ENCODE assay signal across 8 cellular contexts in genomic region chr9:118522093-118523028, GRCh38.
A peak's percentile ranks its signal among the peaks of the same experiment; 100 is the strongest.
DNase-seq lines count a peak whose midpoint lies in the region; ATAC-seq and TF ChIP-seq lines count a peak whose summit lies in the region.

No MANE protein-coding gene starts in this region.

- H3K4me3 Mint-ChIP-seq in activated naive CD8-positive, alpha-beta T cell treated with anti-CD3 and anti-CD28 coated beads, Interleukin-2, amount 50 U/mL, for 24 hours: no peak overlapping the region

- H3K4me1 Mint-ChIP-seq in activated naive CD8-positive, alpha-beta T cell treated with anti-CD3 and anti-CD28 coated beads, Interleukin-2, amount 50 U/mL, for 24 hours: no peaks in the 10 kb centered on the region

- TF ChIP-seq EP300 in upper lobe of left lung (IDR thresholded peaks at IDR 0.05): no peak

- H3K27ac ChIP-seq in upper lobe of left lung: no peak overlapping the region

- H3K36me3 Mint-ChIP-seq in activated naive CD8-positive, alpha-beta T cell treated with anti-CD3 and anti-CD28 coated beads, Interleukin-2, amount 50 U/mL, for 24 hours (ENCODE audit: low read depth): no peaks in the 10 kb centered on the region

- TF ChIP-seq POLR2A in upper lobe of left lung (IDR thresholded peaks at IDR 0.05): no peak

- no peaks in the 10 kb centered on the region for H3K27me3 Mint-ChIP-seq in activated naive CD8-positive, alpha-beta T cell treated with anti-CD3 and anti-CD28 coated beads, Interleukin-2, amount 50 U/mL, for 24 hours

- no peaks in the 10 kb centered on the region for H3K27me3 ChIP-seq in upper lobe of left lung

- no peaks in the 10 kb centered on the region for H3K4me1 ChIP-seq in upper lobe of left lung

- 36 to 37% methylated on average over 9 of the region's 9 CpGs for WGBS in upper lobe of left lung, 2 donors

- H3K9me3 Mint-ChIP-seq in activated naive CD8-positive, alpha-beta T cell treated with anti-CD3 and anti-CD28 coated beads, Interleukin-2, amount 50 U/mL, for 24 hours: no peaks in the 10 kb centered on the region

- no peak overlapping the region for H3K27ac Mint-ChIP-seq in activated naive CD8-positive, alpha-beta T cell treated with anti-CD3 and anti-CD28 coated beads, Interleukin-2, amount 50 U/mL, for 24 hours

- DNase-seq in DMS53 (lab: John Stamatoyannopoulos, UW) (peak; percentile 80), NCI-H2029 (lab: John Stamatoyannopoulos, UW) (peak; percentile 83), iPS-NIHi11 (ENCODE audit: low spot score) (peak; percentile 82), upper lobe of left lung (peak in 1 of 2 donors; percentile 23), omental fat pad (ENCODE audit: low spot score) (no peak)
- DNase-seq in activated naive CD8-positive, alpha-beta T cell treated with anti-CD3 and anti-CD28 coated beads, Interleukin-2, amount 50 U/mL, for 24 hours: peak; percentile 3

- H3K4me3 ChIP-seq in upper lobe of left lung: no peak overlapping the region

- H3K9me3 ChIP-seq in upper lobe of left lung: no peaks in the 10 kb centered on the region

- ATAC-seq in GM18868 (IDR thresholded peaks at IDR 0.05; ENCODE audit: unreplicated experiment) (peak; percentile 98), HG02973 (IDR thresholded peaks at IDR 0.05; ENCODE audit: unreplicated experiment) (peak; percentile 91), upper lobe of left lung (ENCODE audit: low FRiP score in 2 of 2) (peak; percentile 53 to 69), omental fat pad (ENCODE audit: low FRiP score) (no peak)
- peak; percentile 40 for ATAC-seq in activated naive CD8-positive, alpha-beta T cell treated with anti-CD3 and anti-CD28 coated beads, Interleukin-2, amount 50 U/mL, for 24 hours

- peak in 4 of 6 experiments; percentile 19 to 50 (median 28) for TF ChIP-seq CTCF in upper lobe of left lung (IDR thresholded peaks at IDR 0.05)
- no peak for TF ChIP-seq CTCF in omental fat pad (IDR thresholded peaks at IDR 0.05)

- H3K36me3 ChIP-seq in upper lobe of left lung: no peaks in the 10 kb centered on the region

Comparison
In these comparisons a context has a peak if more than half of its experiments do, and no peak if none do; other contexts are left out.
1. CTCF ChIP-seq: peak in upper lobe of left lung (4 of 6); none in omental fat pad (0 of 3).